In the genomic region with DNA sequence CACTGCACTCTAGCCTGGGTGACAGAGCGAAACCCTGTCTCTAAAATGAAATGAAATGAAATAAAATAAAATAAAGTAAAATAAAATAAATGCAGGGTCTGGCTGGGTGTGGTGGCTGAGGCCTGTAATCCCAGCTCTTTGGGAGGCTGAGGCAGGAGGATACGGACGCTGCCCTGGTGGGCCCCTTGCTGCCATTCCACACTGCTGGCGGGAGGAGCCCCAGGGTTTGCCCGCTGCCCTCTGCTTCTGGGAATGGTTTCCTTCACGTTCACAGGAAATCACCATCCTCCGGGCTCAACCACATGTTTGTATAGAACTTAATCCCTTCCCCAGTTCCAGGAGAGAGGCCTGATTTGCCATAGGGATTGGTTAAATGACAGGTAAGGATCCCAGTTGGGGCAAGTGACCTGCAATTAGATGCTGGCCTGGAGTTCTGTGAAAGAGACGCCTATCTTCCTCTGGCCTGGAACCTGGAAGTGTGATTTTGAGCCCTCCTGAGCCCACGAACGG, we compare ENCODE assay signal across 21 cellular contexts.
"Had no signal": no experiment of that assay in that cellular context is flagged by ENCODE, and none has a peak within 500 bp of the region (broad histone marks: within the 10 kb centered on the region; RNA-seq: fewer than 3 reads in every experiment).

No MANE protein-coding gene starts in this region.

- H3K4me1 Mint-ChIP-seq: natural killer cell; stimulated activated effector memory CD8-positive, alpha-beta T cell treated with anti-CD3 and anti-CD28 coated beads, Interleukin-12 subunit alpha, Interleukin-12 subunit beta, amount 100 ng/mL, for 72 hours had no signal

- H3K9me3 Mint-ChIP-seq: endodermal cell; natural killer cell; stimulated activated effector memory CD8-positive, alpha-beta T cell treated with anti-CD3 and anti-CD28 coated beads, Interleukin-12 subunit alpha, Interleukin-12 subunit beta, amount 100 ng/mL, for 72 hours; type B pancreatic cell had no signal

- ATAC-seq: esophagus mucosa; natural killer cell; pancreas; stimulated activated effector memory CD8-positive, alpha-beta T cell treated with anti-CD3 and anti-CD28 coated beads, Interleukin-12 subunit alpha, Interleukin-12 subunit beta, amount 100 ng/mL, for 72 hours; stimulated activated naive CD8-positive, alpha-beta T cell treated with anti-CD3 and anti-CD28 coated beads, Interleukin-15, Interleukin-2, amounts not matched to agents 100 U/mL and 50 U/mL, for 24 hours had no signal

- H3K27me3 ChIP-seq: colonic mucosa, heart left ventricle, neural progenitor cell, pancreas, right lobe of liver, suprapubic skin, thyroid gland had no signal

- H3K27me3 Mint-ChIP-seq: type B pancreatic cell had no signal

- H3K4me2 ChIP-seq: neural progenitor cell had no signal

- H3K27ac ChIP-seq: colonic mucosa, neural progenitor cell, pancreas, prostate gland, right lobe of liver, suprapubic skin, thyroid gland had no signal

- DNase-seq: effector CD4-positive, alpha-beta T cell; endodermal cell; hypothalamus; kidney glomerular epithelial cell; mammary epithelial cell; natural killer cell; occipital lobe; pancreas; stimulated activated CD4-positive, alpha-beta T cell treated with anti-CD3 and anti-CD28 coated beads, Interleukin-4, amount 100 ng/mL, for 1 hour; stimulated activated CD8-positive, alpha-beta memory T cell treated with anti-CD3 and anti-CD28 coated beads, Interleukin-4, amount 100 ng/mL, for 48 hours; stimulated activated naive CD8-positive, alpha-beta T cell treated with anti-CD3 and anti-CD28 coated beads, Interleukin-15, Interleukin-2, amounts not matched to agents 100 U/mL and 50 U/mL, for 24 hours had no signal

- H3K27ac Mint-ChIP-seq: endodermal cell; natural killer cell; stimulated activated effector memory CD8-positive, alpha-beta T cell treated with anti-CD3 and anti-CD28 coated beads, Interleukin-12 subunit alpha, Interleukin-12 subunit beta, amount 100 ng/mL, for 72 hours; type B pancreatic cell had no signal

- H3K36me3 Mint-ChIP-seq: natural killer cell; neural progenitor cell; stimulated activated effector memory CD8-positive, alpha-beta T cell treated with anti-CD3 and anti-CD28 coated beads, Interleukin-12 subunit alpha, Interleukin-12 subunit beta, amount 100 ng/mL, for 72 hours; type B pancreatic cell had no signal

- H3K9me3 ChIP-seq: colonic mucosa, pancreas, prostate gland, right lobe of liver, suprapubic skin, thyroid gland had no signal

- H3K4me3 Mint-ChIP-seq: endodermal cell; natural killer cell; neural progenitor cell; stimulated activated effector memory CD8-positive, alpha-beta T cell treated with anti-CD3 and anti-CD28 coated beads, Interleukin-12 subunit alpha, Interleukin-12 subunit beta, amount 100 ng/mL, for 72 hours; type B pancreatic cell had no signal

- H3K4me1 ChIP-seq: colonic mucosa, neural progenitor cell, pancreas, prostate gland, right lobe of liver, suprapubic skin had no signal

- H3K36me3 ChIP-seq: colonic mucosa, heart left ventricle, neural progenitor cell, pancreas, prostate gland, right lobe of liver, suprapubic skin, thyroid gland had no signal

- H3K4me3 ChIP-seq: colonic mucosa, heart left ventricle, neural progenitor cell, pancreas, prostate gland, right lobe of liver, suprapubic skin, thyroid gland had no signal

- H2AFZ ChIP-seq: neural progenitor cell had no signal

- H3K9ac ChIP-seq: neural progenitor cell had no signal
